ENCODE assay signal across 27 cellular contexts in genomic region chr1:167191958-167192357, GRCh38.
"Had no signal": no experiment of that assay in that cellular context is flagged by ENCODE, and none has a peak within 500 bp of the region (broad histone marks: within the 10 kb centered on the region; RNA-seq: fewer than 3 reads in every experiment).

No MANE protein-coding gene starts in this region.

- H3K36me3 Mint-ChIP-seq: naive B cell; natural killer cell treated with Interleukin-12 subunit alpha and Interleukin-12 subunit beta and Interleukin-15 and Interleukin-18, amount 100 ng/mL, for 72 hours; stimulated activated effector memory CD8-positive, alpha-beta T cell treated with anti-CD3 and anti-CD28 coated beads, Interleukin-12 subunit alpha, Interleukin-12 subunit beta, amount 100 ng/mL, for 72 hours; stimulated activated naive B cell treated with anti-CD40 and anti-IgM and Interleukin-4, amounts not matched to agents 10 μg/mL and 1 μg/mL and 100 μg/mL, for 72 hours; type B pancreatic cell had no signal

- H3K27me3 ChIP-seq: neutrophil, pancreas, right lobe of liver, stomach, thyroid gland, tibial nerve, upper lobe of right lung, uterus had no signal

- H3K4me3 ChIP-seq: pancreas, prostate gland, right lobe of liver, stomach, thoracic aorta, thyroid gland, tibial nerve, upper lobe of right lung, uterus had no signal

- H3K9me3 Mint-ChIP-seq: natural killer cell treated with Interleukin-12 subunit alpha and Interleukin-12 subunit beta and Interleukin-15 and Interleukin-18, amount 100 ng/mL, for 72 hours; stimulated activated effector memory CD8-positive, alpha-beta T cell treated with anti-CD3 and anti-CD28 coated beads, Interleukin-12 subunit alpha, Interleukin-12 subunit beta, amount 100 ng/mL, for 72 hours; stimulated activated naive B cell treated with anti-CD40 and anti-IgM and Interleukin-4, amounts not matched to agents 10 μg/mL and 1 μg/mL and 100 μg/mL, for 72 hours; stimulated activated naive CD8-positive, alpha-beta T cell treated with anti-CD3 and anti-CD28 coated beads, Interleukin-15, Interleukin-2, amounts not matched to agents 100 ng/mL and 50 ng/mL, for 24 hours had no signal

- H3K9me3 ChIP-seq: neutrophil, pancreas, prostate gland, right lobe of liver, stomach, thoracic aorta, thyroid gland, tibial nerve, upper lobe of right lung, uterus had no signal

- DNase-seq: naive B cell; naive thymus-derived CD8-positive, alpha-beta T cell; nephron progenitor cell; nucleus accumbens; pancreas; right cardiac atrium; right lobe of liver; small intestine; stimulated activated CD4-positive, alpha-beta T cell treated with anti-CD3 and anti-CD28 coated beads, Interleukin-15, amount 100 ng/mL, for 24 hours; stimulated activated CD4-positive, alpha-beta T cell treated with anti-CD3 and anti-CD28 coated beads, Interleukin-2, amount 100 ng/mL, for 24 hours; stimulated activated CD4-positive, alpha-beta T cell treated with anti-CD3 and anti-CD28 coated beads, Interleukin-2, amount 100 ng/mL, for 48 hours; stimulated activated CD4-positive, alpha-beta T cell treated with anti-CD3 and anti-CD28 coated beads, Interleukin-4, amount 100 ng/mL, for 24 hours; stimulated activated naive B cell treated with anti-CD40 and anti-IgM and Interleukin-4, amounts not matched to agents 10 μg/mL and 1 μg/mL and 100 μg/mL, for 72 hours; stimulated activated naive CD4-positive, alpha-beta T cell treated with Interleukin-2 at 50 U/mL for 16 hours; stomach; thyroid gland; upper lobe of right lung; uterus had no signal

- H3K4me1 Mint-ChIP-seq: naive B cell; naive thymus-derived CD8-positive, alpha-beta T cell had no signal

- H3K4me3 Mint-ChIP-seq: naive B cell; naive thymus-derived CD8-positive, alpha-beta T cell; natural killer cell treated with Interleukin-12 subunit alpha and Interleukin-12 subunit beta and Interleukin-15 and Interleukin-18, amount 100 ng/mL, for 72 hours; nephron progenitor cell; neural crest cell; stimulated activated effector memory CD8-positive, alpha-beta T cell treated with anti-CD3 and anti-CD28 coated beads, Interleukin-12 subunit alpha, Interleukin-12 subunit beta, amount 100 ng/mL, for 72 hours; stimulated activated naive B cell treated with anti-CD40 and anti-IgM and Interleukin-4, amounts not matched to agents 10 μg/mL and 1 μg/mL and 100 μg/mL, for 72 hours; stimulated activated naive CD8-positive, alpha-beta T cell treated with anti-CD3 and anti-CD28 coated beads, Interleukin-15, Interleukin-2, amounts not matched to agents 100 ng/mL and 50 ng/mL, for 24 hours; type B pancreatic cell had no signal

- H3K36me3 ChIP-seq: neutrophil, pancreas, prostate gland, right lobe of liver, stomach, thoracic aorta, thyroid gland, tibial nerve, upper lobe of right lung, uterus had no signal

- H3K27ac ChIP-seq: neutrophil, pancreas, prostate gland, right lobe of liver, stomach, thoracic aorta, thyroid gland, tibial nerve, upper lobe of right lung, uterus had no signal

- ATAC-seq: naive thymus-derived CD8-positive, alpha-beta T cell; natural killer cell treated with Interleukin-12 subunit alpha and Interleukin-12 subunit beta and Interleukin-15 and Interleukin-18, amount 100 ng/mL, for 72 hours; pancreas; right lobe of liver; stimulated activated effector memory CD8-positive, alpha-beta T cell treated with anti-CD3 and anti-CD28 coated beads, Interleukin-12 subunit alpha, Interleukin-12 subunit beta, amount 100 ng/mL, for 72 hours; stimulated activated naive B cell treated with anti-CD40 and anti-IgM and Interleukin-4, amounts not matched to agents 10 μg/mL and 1 μg/mL and 100 μg/mL, for 72 hours; upper lobe of right lung had no signal

- H3K4me1 ChIP-seq: pancreas, prostate gland, right lobe of liver, stomach, thyroid gland, tibial nerve, upper lobe of right lung, uterus had no signal

- FAIRE-seq: pancreas, small intestine had no signal

- H3K27ac Mint-ChIP-seq: natural killer cell treated with Interleukin-12 subunit alpha and Interleukin-12 subunit beta and Interleukin-15 and Interleukin-18, amount 100 ng/mL, for 72 hours; nephron progenitor cell; stimulated activated effector memory CD8-positive, alpha-beta T cell treated with anti-CD3 and anti-CD28 coated beads, Interleukin-12 subunit alpha, Interleukin-12 subunit beta, amount 100 ng/mL, for 72 hours; stimulated activated naive B cell treated with anti-CD40 and anti-IgM and Interleukin-4, amounts not matched to agents 10 μg/mL and 1 μg/mL and 100 μg/mL, for 72 hours; stimulated activated naive CD8-positive, alpha-beta T cell treated with anti-CD3 and anti-CD28 coated beads, Interleukin-15, Interleukin-2, amounts not matched to agents 100 ng/mL and 50 ng/mL, for 24 hours; type B pancreatic cell had no signal
